Comparison of ENCODE assay signal across 8 cellular contexts in the genomic region with DNA sequence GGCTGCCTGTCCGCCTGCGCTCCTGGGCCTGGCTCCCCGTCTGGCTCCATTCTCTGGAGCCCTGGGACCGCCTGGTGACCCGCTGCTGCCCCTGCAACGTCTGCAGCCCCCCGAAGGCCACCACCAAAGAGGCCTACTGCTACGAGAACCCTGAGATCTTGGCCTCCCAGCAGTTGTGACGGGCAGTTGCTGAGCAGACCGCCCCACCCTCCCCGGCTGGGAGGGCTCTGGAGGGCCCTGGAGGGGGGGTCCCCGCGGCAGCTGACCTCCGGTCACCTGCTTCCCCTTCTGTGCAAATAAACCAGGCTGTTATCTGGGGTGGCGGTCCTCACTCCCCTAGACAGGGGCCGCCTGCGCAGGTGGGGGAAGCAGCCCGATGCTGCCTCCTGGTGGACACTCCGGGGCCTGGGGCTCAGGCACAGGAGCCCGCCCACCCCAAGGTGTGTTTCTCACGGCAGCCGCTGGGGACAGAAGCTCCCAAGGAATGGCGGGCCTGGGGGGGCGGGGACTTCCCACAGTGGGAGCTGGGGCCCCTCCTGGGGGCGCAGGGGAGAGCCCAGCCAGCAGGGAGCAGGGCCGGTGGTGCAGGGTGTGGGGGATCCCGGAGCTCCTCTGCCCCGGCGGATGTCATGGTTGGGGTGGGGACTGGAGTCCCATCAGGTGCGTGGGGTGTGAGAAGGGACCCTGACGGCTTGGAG. TPM values are rescaled to one million over a fixed set of nuclear protein-coding genes. Genes with fewer than 3 reads are reported as not detected.
DNase-seq lines count a peak whose midpoint lies in the region; ATAC-seq and TF ChIP-seq lines count a peak whose summit lies in the region.

No MANE protein-coding gene starts in this region.

- intact Hi-C loops in Calu3 (cut with micrococcal nuclease; ENCODE audit: unreplicated experiment): no loop called here

- peaks cover 27% of the 10 kb centered on the region for H3K4me1 Mint-ChIP-seq in Calu3 (ENCODE audit: low read depth, unreplicated experiment)

- TF ChIP-seq CTCF in Calu3 (IDR thresholded peaks at IDR 0.05; ENCODE audit: unreplicated experiment): peak; percentile 94

- no peaks in the 10 kb centered on the region for H3K9me3 Mint-ChIP-seq in Calu3 (ENCODE audit: low read depth, unreplicated experiment)

- peak; percentile 18 for ATAC-seq in HG03159 (IDR thresholded peaks at IDR 0.05; ENCODE audit: unreplicated experiment)
- no peak for ATAC-seq in GM21367 (IDR thresholded peaks at IDR 0.05; ENCODE audit: unreplicated experiment)

- peaks cover 27% of the 10 kb centered on the region for H3K27me3 Mint-ChIP-seq in Calu3 (ENCODE audit: unreplicated experiment)

- H3K27ac Mint-ChIP-seq in Calu3 (ENCODE audit: unreplicated experiment): no peak overlapping the region

- peaks cover 37% of the 10 kb centered on the region for H3K36me3 Mint-ChIP-seq in Calu3 (ENCODE audit: insufficient read depth, unreplicated experiment)

- CTCF ChIA-PET in Calu3 (lab: Charles Lee): interaction anchor here (0.5 to 1.5 kb wide), 16 partner anchors 9 to 206 kb away, joined by 3 to 8 read pairs (median 4); a partner anchor contains a TSS

- BruUV-seq in Calu3 (replicated peaks; lab: Mats Ljungman, UMichigan): no TSS peak

- H3K4me3 Mint-ChIP-seq in Calu3 (ENCODE audit: low read depth, unreplicated experiment): no peak overlapping the region

- DNase-seq in Calu3 (peak; percentile 88), NCI-H748 treated with DMSO at 0.1 percent for 48 hours (lab: John Stamatoyannopoulos, UW) (peak; percentile 79), dermis microvascular lymphatic vessel endothelial cell (ENCODE audit: low read depth in 2 of 2) (peak; percentile 51 to 85), lung microvascular endothelial cell (ENCODE audit: low read depth in 2 of 2) (peak; percentile 79 to 89)
- peak; percentile 89 to 91 for DNase-seq in activated CD4-positive, alpha-beta T cell treated with anti-CD3 and anti-CD28 coated beads, Interleukin-2, amount 50 U/mL, for 4 hours
- DNase-seq in stimulated activated CD4-positive, alpha-beta T cell treated with anti-CD3 and anti-CD28 coated beads, TNF-alpha, amount 100 ng/mL, for 48 hours (ENCODE audit: low read depth in 3 of 3): peak; percentile 78 to 91 (median 81)

RNA-seq across cellular contexts. Expression of a gene that starts 4.7 kb away (rescaled TPM):
- 360 and 383 TPM in 2 replicates for total RNA-seq in Calu3 (2022)
- total RNA-seq in dermis microvascular lymphatic vessel endothelial cell: 127 and 144 TPM in 2 replicates
- total RNA-seq in lung microvascular endothelial cell: 103 and 110 TPM in 2 replicates

RNA-seq across cellular contexts. Expression of a gene that starts 5.7 kb away (rescaled TPM):
- total RNA-seq in Calu3 (2022) (0.26 and 0.34 TPM in 2 replicates), dermis microvascular lymphatic vessel endothelial cell (not detected in 2 replicates), lung microvascular endothelial cell (not detected in 2 replicates)

RNA-seq across cellular contexts. Expression of a gene that starts 9.1 kb away (rescaled TPM):
- total RNA-seq in Calu3 (2022) (1.6 and 1.7 TPM in 2 replicates), dermis microvascular lymphatic vessel endothelial cell (under 0.01 TPM in 1 of 2 replicates, not detected in the other), lung microvascular endothelial cell (under 0.01 TPM in 1 of 2 replicates, not detected in the other)

RNA-seq across cellular contexts. Expression of a gene that starts 11.4 kb away (rescaled TPM):
- total RNA-seq in Calu3 (2022): 3.0 and 3.6 TPM in 2 replicates
- 0.13 and 0.25 TPM in 2 replicates for total RNA-seq in dermis microvascular lymphatic vessel endothelial cell
- total RNA-seq in lung microvascular endothelial cell: under 0.01 and 0.20 TPM in 2 replicates

RNA-seq across cellular contexts. Expression of a gene that starts 14.3 kb away (rescaled TPM):
- total RNA-seq in Calu3 (2022) (10.1 and 14.2 TPM in 2 replicates), dermis microvascular lymphatic vessel endothelial cell (under 0.01 and 0.13 TPM in 2 replicates), lung microvascular endothelial cell (0.22 TPM in 1 of 2 replicates, not detected in the other)
